ENCODE assay signal across 8 cellular contexts in the genomic region with DNA sequence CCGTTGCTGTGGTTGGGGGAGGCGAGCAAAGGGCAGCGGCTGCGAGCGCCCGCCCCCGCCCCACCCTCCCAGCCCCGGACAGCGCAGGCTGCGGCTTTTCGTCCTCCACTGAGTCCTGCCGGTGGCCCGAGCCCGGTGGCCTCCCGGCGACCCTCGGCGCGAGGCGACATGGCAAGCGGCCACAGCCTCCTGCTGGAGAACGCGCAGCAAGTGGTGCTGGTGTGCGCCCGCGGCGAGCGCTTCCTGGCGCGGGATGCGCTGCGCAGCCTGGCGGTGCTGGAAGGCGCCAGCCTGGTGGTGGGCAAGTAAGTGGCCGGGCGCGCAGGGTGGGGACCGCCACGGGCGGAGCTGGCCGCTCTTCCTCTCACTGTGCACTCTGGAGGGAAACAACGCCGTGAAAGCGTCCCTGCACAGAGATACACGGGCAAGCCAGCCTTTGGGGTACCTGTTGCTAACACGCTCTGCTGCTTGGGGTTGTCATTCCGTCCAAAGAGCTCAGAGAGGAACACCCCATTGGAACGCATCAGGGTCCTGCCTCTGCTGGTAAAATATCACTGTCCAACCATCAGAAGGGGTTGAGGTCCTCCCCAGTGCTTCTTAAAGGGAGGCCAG. TPM values are rescaled to one million over a fixed set of nuclear protein-coding genes. Genes with fewer than 3 reads are reported as not detected.
DNase-seq lines count a peak whose midpoint lies in the region; ATAC-seq and TF ChIP-seq lines count a peak whose summit lies in the region.

AMDHD1 (plus strand) TSS at position 101 of the 612 bp plus-strand sequence; CDS start at position 169, 68 bp downstream.

- H3K9me3 ChIP-seq in HAP-1, result no peaks in the 10 kb centered on the region
- H3K9me3 ChIP-seq in WERI-Rb-1 (ENCODE audit: severe bottlenecking), result no peaks in the 10 kb centered on the region

- H3K36me3 Mint-ChIP-seq in central memory CD8-positive, alpha-beta T cell (ENCODE audit: insufficient read depth), result peaks cover 7% of the 10 kb centered on the region

- H3K4me1 Mint-ChIP-seq in central memory CD8-positive, alpha-beta T cell, result peaks cover 11% of the 10 kb centered on the region

- H3K27me3 ChIP-seq in HAP-1 (ENCODE audit: low read depth) (peaks cover 24% of the 10 kb centered on the region), WERI-Rb-1 (ENCODE audit: insufficient read depth, low read depth, severe bottlenecking) (no peaks in the 10 kb centered on the region), layer of hippocampus (ENCODE audit: control insufficient read depth, insufficient read depth, low read length) (no peaks in the 10 kb centered on the region)

- H3K27ac Mint-ChIP-seq in central memory CD8-positive, alpha-beta T cell (ENCODE audit: low read depth), result peak within 1 kb of the TSS; percentile 84

- H3K4me1 ChIP-seq in HAP-1, result peaks cover 9% of the 10 kb centered on the region; the same call in 1 of the 2 replicates

- in situ Hi-C loops in HAP-1 (cut with MboI; ENCODE audit: low sequenced_read_pairs), result no loop called here

- no peaks in the 10 kb centered on the region for H3K9me3 Mint-ChIP-seq in central memory CD8-positive, alpha-beta T cell

- peak; percentile 28 to 67 for DNase-seq in HAP-1 (ENCODE audit: low spot score in 2 of 2)
- peak; percentile 50 for DNase-seq in M059J (ENCODE audit: low read depth)
- peak; percentile 56 for DNase-seq in WERI-Rb-1
- DNase-seq in central memory CD8-positive, alpha-beta T cell (ENCODE audit: low spot score in 2 of 2), result peak; percentile 44 to 46
- peak; percentile 62 to 69 for DNase-seq in stimulated activated CD4-positive, alpha-beta T cell treated with anti-CD3 and anti-CD28 coated beads, Interleukin-2, amount 100 ng/mL, for 24 hours
- DNase-seq in cerebellar nuclear complex (lab: John Stamatoyannopoulos, UW), result no peak

- H3K27ac ChIP-seq in WERI-Rb-1, result peak within 1 kb of the TSS; percentile 85
- H3K27ac ChIP-seq in layer of hippocampus (ENCODE audit: low read depth, low read length), result peak within 1 kb of the TSS; percentile 16

- H3K36me3 ChIP-seq in HAP-1 (replicated peaks) (no peaks in the 10 kb centered on the region), WERI-Rb-1 (no peaks in the 10 kb centered on the region)

- ATAC-seq in central memory CD8-positive, alpha-beta T cell (replicated peaks; ENCODE audit: extremely low read depth, poor library complexity, severe bottlenecking), result peak; percentile 72

- H3K4me3 ChIP-seq in HAP-1, result peak within 1 kb of the TSS; percentile 58
- H3K4me3 ChIP-seq in WERI-Rb-1 (ENCODE audit: low read depth, low read length), result peak within 1 kb of the TSS; percentile 82

- H3K27me3 Mint-ChIP-seq in central memory CD8-positive, alpha-beta T cell, result no peaks in the 10 kb centered on the region

- TF ChIP-seq CTCF in GM12872 (IDR thresholded peaks at IDR 0.05; ENCODE audit: insufficient read depth, low read depth, low read length) (peak; percentile 34; the same call in 2 of the 3 replicates), WERI-Rb-1 (IDR thresholded peaks at IDR 0.05; ENCODE audit: low read depth, low read length) (peak; percentile 47)

- peak within 1 kb of the TSS; percentile 92 for H3K4me3 Mint-ChIP-seq in central memory CD8-positive, alpha-beta T cell

RNA-seq across cellular contexts. Expression of gene AMDHD1, which starts in this region (rescaled TPM):
- total RNA-seq in M059J (2014; rRNA removed; shearing (Covaris generic)), result 1.5 TPM in 1 of 2 replicates, not detected in the other

Comparison
In these comparisons a context has a peak if more than half of its experiments do, and no peak if none do; other contexts are left out.
1. DNase-seq: peak in HAP-1 (2 of 2), M059J (single experiment), WERI-Rb-1 (single experiment), central memory CD8-positive, alpha-beta T cell (2 of 2) and stimulated activated CD4-positive, alpha-beta T cell treated with anti-CD3 and anti-CD28 coated beads, Interleukin-2, amount 100 ng/mL, for 24 hours (2 of 2); none in cerebellar nuclear complex (0 of 2).